Comparison of ENCODE assay signal across 8 cellular contexts in genomic region chr10:132443605-132443997, GRCh38. TPM values are rescaled to one million over a fixed set of nuclear protein-coding genes. Genes with fewer than 3 reads are reported as not detected.
DNase-seq lines count a peak whose midpoint lies in the region; ATAC-seq and TF ChIP-seq lines count a peak whose summit lies in the region.

No MANE protein-coding gene starts in this region.

- DNase-seq in GF-D8 (lab: John Stamatoyannopoulos, UW) (peak; percentile 71), M059J (ENCODE audit: low read depth) (peak; percentile 32), erythroblast (lab: John Stamatoyannopoulos, UW) (peak; percentile 49 to 55), NCI-H524 treated with DMSO at 0.1 percent for 48 hours (lab: John Stamatoyannopoulos, UW) (no peak)
- DNase-seq in activated CD4-positive, alpha-beta T cell treated with anti-CD3 and anti-CD28 coated beads, Interleukin-2, amount 50 U/mL, for 48 hours = peak; percentile 70 to 73
- peak; percentile 24 to 61 (median 43) for DNase-seq in stimulated activated CD4-positive, alpha-beta T cell treated with anti-CD3 and anti-CD28 coated beads, TNF-alpha, amount 100 ng/mL, for 1 hour (ENCODE audit: low read depth in 3 of 3, low spot score in 1 of 3)

- no peak for TF ChIP-seq POLR2A in erythroblast (IDR thresholded peaks at IDR 0.05; ENCODE audit: low read length)

- ATAC-seq in HG03045 (IDR thresholded peaks at IDR 0.05; ENCODE audit: unreplicated experiment) = no peak
- ATAC-seq in GM19467 (IDR thresholded peaks at IDR 0.05; ENCODE audit: unreplicated experiment) = no peak

RNA-seq across cellular contexts. Expression of gene PWWP2B, which starts 46.6 kb away (rescaled TPM):
- total RNA-seq in M059J (2014; rRNA removed; shearing (Covaris generic)) = 1.2 and 5.3 TPM in 2 replicates
